Comparison of ENCODE assay signal across 10 cellular contexts in genomic region chr2:165743442-165743841, GRCh38. TPM values are rescaled to one million over a fixed set of nuclear protein-coding genes. Genes with fewer than 3 reads are reported as not detected.
DNase-seq lines count a peak whose midpoint lies in the region; ATAC-seq and TF ChIP-seq lines count a peak whose summit lies in the region.
"Had no signal": no experiment of that assay in that cellular context is flagged by ENCODE, and none has a peak within 500 bp of the region (broad histone marks: within the 10 kb centered on the region; RNA-seq: fewer than 3 reads in every experiment).

No MANE protein-coding gene starts in this region.

- H3K4me1 ChIP-seq in hepatocyte (ENCODE audit: insufficient read depth): no peaks in the 10 kb centered on the region

- no peak for TF ChIP-seq CTCF in hepatocyte (IDR thresholded peaks at IDR 0.05; ENCODE audit: poor library complexity)

- no peaks in the 10 kb centered on the region for H3K36me3 ChIP-seq in hepatocyte (replicated peaks; ENCODE audit: insufficient read depth, low read depth)

- peak; percentile 88 for DNase-seq in SKM-1 (lab: John Stamatoyannopoulos, UW; ENCODE audit: unreplicated experiment)
- DNase-seq in stimulated activated CD4-positive, alpha-beta T cell treated with anti-CD3 and anti-CD28 coated beads, Interleukin-4, amount 100 ng/mL, for 24 hours: no peak
- no peak for DNase-seq in hepatocyte (ENCODE audit: low spot score)
- no peak for DNase-seq in SW 1271 (lab: John Stamatoyannopoulos, UW)
- DNase-seq in NCI-H510A treated with DMSO at 0.1 percent for 48 hours (lab: John Stamatoyannopoulos, UW): no peak
- DNase-seq: effector CD4-positive, alpha-beta T cell; NCI-H2171 treated with DMSO at 0.1 percent for 48 hours had no signal

- H3K4me3 ChIP-seq in hepatocyte: no peak overlapping the region

- no peaks in the 10 kb centered on the region for H4K20me1 ChIP-seq in hepatocyte (ENCODE audit: insufficient read depth, poor library complexity, severe bottlenecking)

- H3K9me2 ChIP-seq in hepatocyte (replicated peaks; ENCODE audit: insufficient read depth): no peaks in the 10 kb centered on the region

- no peaks in the 10 kb centered on the region for H3K79me2 ChIP-seq in hepatocyte

- ATAC-seq in GM18517 (IDR thresholded peaks at IDR 0.05; ENCODE audit: unreplicated experiment) (peak; percentile 94), GM21528 (IDR thresholded peaks at IDR 0.05; ENCODE audit: low FRiP score, unreplicated experiment) (peak; percentile 95), HG03175 (IDR thresholded peaks at IDR 0.05; ENCODE audit: unreplicated experiment) (peak; percentile 87)

- 91% methylated on average over 2 of the region's 2 CpGs for WGBS in hepatocyte (ENCODE audit: low lambda C conversion rate, missing lambda C conversion rate)

- no peak overlapping the region for H3K27ac ChIP-seq in hepatocyte

- H2AFZ ChIP-seq in hepatocyte: no peak overlapping the region

- no peak overlapping the region for H3K4me2 ChIP-seq in hepatocyte

- no peaks in the 10 kb centered on the region for H3K27me3 ChIP-seq in hepatocyte

- no peaks in the 10 kb centered on the region for H3K9me3 ChIP-seq in hepatocyte (ENCODE audit: low read depth)

RNA-seq across cellular contexts. Expression of gene GALNT3, which starts 50.6 kb away (rescaled TPM):
- 48.1 and 49.9 TPM in 2 replicates for total RNA-seq in hepatocyte
- polyA plus RNA-seq in hepatocyte: 15.8 and 21.5 TPM in 2 replicates
